27 cellular contexts compared by ENCODE assay signal in the genomic region with DNA sequence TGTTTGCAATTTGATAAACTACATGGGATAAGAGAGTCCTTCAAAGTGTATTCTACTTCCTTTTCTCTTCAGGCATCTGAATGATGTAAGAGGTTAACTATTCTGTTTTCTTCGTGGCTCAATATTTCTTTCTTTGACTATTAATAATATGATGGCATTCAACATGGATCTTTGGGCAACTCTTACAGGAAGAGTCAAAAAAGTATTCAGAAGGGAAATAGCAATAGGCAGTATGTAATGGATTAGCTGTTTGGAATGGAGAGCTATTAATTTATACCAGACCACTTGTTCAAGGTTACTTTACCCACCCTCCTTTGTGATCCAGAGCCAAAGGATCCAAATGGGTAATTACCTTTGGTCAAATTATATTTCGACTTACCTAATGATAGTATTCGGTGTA.
"Had no signal": no experiment of that assay in that cellular context is flagged by ENCODE, and none has a peak within 500 bp of the region (broad histone marks: within the 10 kb centered on the region; RNA-seq: fewer than 3 reads in every experiment).

No MANE protein-coding gene starts in this region.

- H3K27ac Mint-ChIP-seq: activated CD4-positive, alpha-beta memory T cell treated with anti-CD3 and anti-CD28 coated beads, Interleukin-2, amount 10 ng/mL, durations not matched to agents 7 days and 5 days; activated CD4-positive, alpha-beta T cell treated with anti-CD3 and anti-CD28 coated beads for 36 hours; activated naive CD4-positive, alpha-beta T cell treated with anti-CD3 and anti-CD28 coated beads, Interleukin-2, amount 10 ng/mL, durations not matched to agents 7 days and 5 days; activated naive CD8-positive, alpha-beta T cell treated with anti-CD3 and anti-CD28 coated beads, Interleukin-2, amount 10 ng/mL, durations not matched to agents 7 days and 5 days; activated T-cell treated with anti-CD3 and anti-CD28 coated beads, Interleukin-2, amount 50 U/mL, for 72 hours; activated T-helper 2 cell treated with anti-CD3 and anti-CD28 coated beads, Interferon-gamma antibody, Interleukin-2, Interleukin-4, amounts not matched to agents 10 μg/mL and 5 μg/mL and 100 μg/mL, durations not matched to agents 14 hours and 24 hours and 36 hours had no signal

- H3K27me3 Mint-ChIP-seq: activated naive CD4-positive, alpha-beta T cell treated with anti-CD3 and anti-CD28 coated beads, Interleukin-2, amount 10 ng/mL, durations not matched to agents 7 days and 5 days had no signal

- H3K4me1 Mint-ChIP-seq: activated CD4-positive, alpha-beta memory T cell treated with anti-CD3 and anti-CD28 coated beads, Interleukin-2, amount 10 ng/mL, durations not matched to agents 7 days and 5 days; activated CD4-positive, alpha-beta T cell treated with anti-CD3 and anti-CD28 coated beads for 36 hours; activated naive CD4-positive, alpha-beta T cell treated with anti-CD3 and anti-CD28 coated beads, Interleukin-2, amount 10 ng/mL, durations not matched to agents 7 days and 5 days; activated naive CD8-positive, alpha-beta T cell treated with anti-CD3 and anti-CD28 coated beads, Interleukin-2, amount 10 ng/mL, durations not matched to agents 7 days and 5 days had no signal

- H3K9me3 Mint-ChIP-seq: activated CD4-positive, alpha-beta memory T cell treated with anti-CD3 and anti-CD28 coated beads, Interleukin-2, amount 10 ng/mL, durations not matched to agents 7 days and 5 days; activated naive CD4-positive, alpha-beta T cell treated with anti-CD3 and anti-CD28 coated beads, Interleukin-2, amount 10 ng/mL, durations not matched to agents 7 days and 5 days; activated naive CD8-positive, alpha-beta T cell treated with anti-CD3 and anti-CD28 coated beads, Interleukin-2, amount 10 ng/mL, durations not matched to agents 7 days and 5 days; activated T-cell treated with anti-CD3 and anti-CD28 coated beads, Interleukin-2, amount 50 U/mL, for 72 hours; activated T-helper 2 cell treated with anti-CD3 and anti-CD28 coated beads, Interferon-gamma antibody, Interleukin-2, Interleukin-4, amounts not matched to agents 10 μg/mL and 5 μg/mL and 100 μg/mL, durations not matched to agents 14 hours and 24 hours and 36 hours had no signal

- H3K27ac ChIP-seq: adrenal gland, brain microvascular endothelial cell, cardiac muscle cell, WERI-Rb-1 had no signal

- H3K36me3 Mint-ChIP-seq: activated naive CD4-positive, alpha-beta T cell treated with anti-CD3 and anti-CD28 coated beads, Interleukin-2, amount 10 ng/mL, durations not matched to agents 7 days and 5 days; activated naive CD8-positive, alpha-beta T cell treated with anti-CD3 and anti-CD28 coated beads, Interleukin-2, amount 10 ng/mL, durations not matched to agents 7 days and 5 days had no signal

- H3K36me3 ChIP-seq: adrenal gland, brain microvascular endothelial cell, cardiac muscle cell, WERI-Rb-1 had no signal

- ATAC-seq: activated CD4-positive, alpha-beta T cell treated with anti-CD3 and anti-CD28 coated beads for 36 hours; activated T-cell treated with anti-CD3 and anti-CD28 coated beads, Interleukin-2, amount 50 U/mL, for 72 hours; PC-3 had no signal

- H3K4me1 ChIP-seq: adrenal gland had no signal

- H3K27me3 ChIP-seq: adrenal gland, brain microvascular endothelial cell, cardiac muscle cell had no signal

- H3K4me3 Mint-ChIP-seq: activated CD4-positive, alpha-beta memory T cell treated with anti-CD3 and anti-CD28 coated beads, Interleukin-2, amount 10 ng/mL, durations not matched to agents 7 days and 5 days; activated CD4-positive, alpha-beta T cell treated with anti-CD3 and anti-CD28 coated beads for 36 hours; activated naive CD4-positive, alpha-beta T cell treated with anti-CD3 and anti-CD28 coated beads, Interleukin-2, amount 10 ng/mL, durations not matched to agents 7 days and 5 days; activated naive CD8-positive, alpha-beta T cell treated with anti-CD3 and anti-CD28 coated beads, Interleukin-2, amount 10 ng/mL, durations not matched to agents 7 days and 5 days; activated T-cell treated with anti-CD3 and anti-CD28 coated beads, Interleukin-2, amount 50 U/mL, for 72 hours had no signal

- FAIRE-seq: colon had no signal

- DNase-seq: activated CD4-positive, alpha-beta memory T cell treated with anti-CD3 and anti-CD28 coated beads, Interleukin-2, amount 10 ng/mL, durations not matched to agents 7 days and 5 days; activated CD4-positive, alpha-beta T cell treated with anti-CD3 and anti-CD28 coated beads for 36 hours; activated CD4-positive, alpha-beta T cell treated with anti-CD3 and anti-CD28 coated beads, Interleukin-2, amount 50 U/mL, for 1 hour; activated gamma-delta T cell treated with Interleukin-2 at 50 U/mL for 16 hours; activated naive CD4-positive, alpha-beta T cell treated with anti-CD3 and anti-CD28 coated beads, Interleukin-2, amount 10 ng/mL, durations not matched to agents 7 days and 5 days; activated naive CD8-positive, alpha-beta T cell treated with anti-CD3 and anti-CD28 coated beads, Interleukin-2, amount 10 ng/mL, durations not matched to agents 7 days and 5 days; activated T-cell treated with anti-CD3 and anti-CD28 coated beads, Interleukin-2, amount 50 U/mL, for 72 hours; adrenal gland; aorta; brain microvascular endothelial cell; cerebellar nuclear complex; Karpas-422; MM.1S; NCI-H1105; NCI-H1436; NCI-H1694 treated with DMSO at 0.1 percent for 48 hours; NCI-H2029 treated with DMSO at 0.1 percent for 48 hours; NCI-H345; NCI-H510A; NCI-H69; PC-3; SHP77 treated with DMSO at 0.1 percent for 48 hours; T-helper 1 cell; WERI-Rb-1 had no signal

- H3K9me3 ChIP-seq: adrenal gland had no signal

- H3K4me3 ChIP-seq: adrenal gland, cardiac muscle cell had no signal
